ENCODE assay signal across 13 cellular contexts in genomic region chr11:119618208-119618909, GRCh38.
DNase-seq lines count a peak whose midpoint lies in the region; ATAC-seq and TF ChIP-seq lines count a peak whose summit lies in the region.
"Had no signal": no experiment of that assay in that cellular context is flagged by ENCODE, and none has a peak within 500 bp of the region (broad histone marks: within the 10 kb centered on the region; RNA-seq: fewer than 3 reads in every experiment).

No MANE protein-coding gene starts in this region.

- peaks cover 0 to 3% (median 0%) of the 10 kb centered on the region in 7 donors for H3K9me3 Mint-ChIP-seq in CD14-positive monocyte
- H3K9me3 Mint-ChIP-seq: activated T-cell treated with anti-CD3 and anti-CD28 coated beads, Interleukin-2, amount 50 U/mL, for 24 hours; memory B cell had no signal

- peaks cover 51% of the 10 kb centered on the region for H3K4me1 Mint-ChIP-seq in CD14-positive monocyte
- H3K4me1 Mint-ChIP-seq: memory B cell had no signal

- H3K4me3 Mint-ChIP-seq in CD14-positive monocyte, result peak overlapping the region in 1 of 2 donors; percentile 68
- H3K4me3 Mint-ChIP-seq: activated T-cell treated with anti-CD3 and anti-CD28 coated beads, Interleukin-2, amount 50 U/mL, for 24 hours; B cell; memory B cell had no signal

- DNase-seq in CD14-positive monocyte (ENCODE audit: low spot score), result peak; percentile 84
- DNase-seq in NOMO-1 treated with DMSO at 0.1 percent for 48 hours (lab: John Stamatoyannopoulos, UW; ENCODE audit: unreplicated experiment), result peak; percentile 53
- DNase-seq in epidermal melanocyte (ENCODE audit: insufficient read length, low spot score), result peak; percentile 29
- peak; percentile 91 for DNase-seq in midbrain (lab: John Stamatoyannopoulos, UW)
- DNase-seq in iPS-NIHi11 (ENCODE audit: low spot score), result no peak
- DNase-seq in GOT3 (lab: John Stamatoyannopoulos, UW), result no peak
- no peak for DNase-seq in posterior vena cava (ENCODE audit: low spot score)
- DNase-seq: activated T-cell treated with anti-CD3 and anti-CD28 coated beads, Interleukin-2, amount 50 U/mL, for 24 hours; NCI-H1436 treated with DMSO at 0.1 percent for 48 hours; PC-3 had no signal

- intact Hi-C loops in CD14-positive monocyte (cut with micrococcal nuclease), result loop anchor here (5.0 kb wide), 2 partner anchors 81 to 126 kb away; no protein-coding TSS in a partner anchor
- intact Hi-C loops in posterior vena cava (cut with DNase I), result no loop called here

- TF ChIP-seq CTCF in CD14-positive monocyte (IDR thresholded peaks at IDR 0.05), result no peak

- peak overlapping the region; percentile 84 to 94 (median 92) for H3K27ac Mint-ChIP-seq in CD14-positive monocyte
- H3K27ac Mint-ChIP-seq: activated T-cell treated with anti-CD3 and anti-CD28 coated beads, Interleukin-2, amount 50 U/mL, for 24 hours; B cell; memory B cell had no signal

- no peak for ATAC-seq in HG03159 (IDR thresholded peaks at IDR 0.05; ENCODE audit: unreplicated experiment)
- ATAC-seq: PC-3 had no signal

- peaks cover under 1 to 6% (median 2%) of the 10 kb centered on the region in 3 donors for H3K27me3 Mint-ChIP-seq in CD14-positive monocyte (ENCODE audit: low read depth in 3 of 3)

- H3K36me3 Mint-ChIP-seq in CD14-positive monocyte, result peaks cover 0 to 8% of the 10 kb centered on the region in 2 donors
- H3K36me3 Mint-ChIP-seq: memory B cell had no signal

Comparison
In these comparisons a context has a peak if more than half of its experiments do, and no peak if none do; other contexts are left out.
1. DNase-seq: peak in CD14-positive monocyte (single experiment), NOMO-1 treated with DMSO at 0.1 percent for 48 hours (single experiment), epidermal melanocyte (single experiment) and midbrain (single experiment); none in iPS-NIHi11 (single experiment), GOT3 (single experiment) and posterior vena cava (single experiment).
2. intact Hi-C loops: an anchor here in CD14-positive monocyte (5.0 kb wide); none called in posterior vena cava.